24 cellular contexts compared by ENCODE assay signal in the genomic region with DNA sequence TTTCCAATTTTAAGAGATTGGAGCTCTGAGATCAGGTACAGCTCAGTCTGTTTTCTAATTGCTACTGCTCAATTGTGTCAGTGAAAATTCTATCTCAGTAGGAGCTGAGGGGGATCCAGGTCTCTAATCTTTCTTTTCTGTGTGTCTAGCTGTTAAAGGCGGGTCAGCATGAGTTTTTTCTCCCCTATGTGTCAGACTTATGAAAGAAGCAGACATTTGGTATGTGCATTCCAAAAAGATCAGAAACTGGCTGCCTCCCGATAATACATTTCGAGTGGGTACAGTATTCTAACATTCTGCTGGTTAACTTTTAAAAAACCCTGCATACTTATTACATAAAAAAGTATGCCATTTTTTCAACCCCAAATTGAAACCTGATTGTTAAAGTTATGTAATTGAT.
"Had no signal": no experiment of that assay in that cellular context is flagged by ENCODE, and none has a peak within 500 bp of the region (broad histone marks: within the 10 kb centered on the region; RNA-seq: fewer than 3 reads in every experiment).

No MANE protein-coding gene starts in this region.

- H3K4me1 Mint-ChIP-seq: activated T-helper 17 cell treated with anti-CD3 and anti-CD28 coated beads, Interleukin-2, amount 50 U/mL, for 72 hours; naive thymus-derived CD4-positive, alpha-beta T cell had no signal

- H3K4me1 ChIP-seq: colonic mucosa, testis, upper lobe of left lung had no signal

- H3K27ac Mint-ChIP-seq: activated naive CD8-positive, alpha-beta T cell; activated T-cell treated with anti-CD3 and anti-CD28 coated beads, Interleukin-2, amount 50 U/mL, for 24 hours; activated T-helper 17 cell treated with anti-CD3 and anti-CD28 coated beads, Interleukin-2, amount 50 U/mL, for 72 hours; naive thymus-derived CD4-positive, alpha-beta T cell had no signal

- DNase-seq: activated CD4-positive, alpha-beta T cell treated with anti-CD3 and anti-CD28 coated beads for 1 hour; activated CD8-positive, alpha-beta memory T cell treated with anti-CD3 and anti-CD28 coated beads for 24 hours; activated CD8-positive, alpha-beta memory T cell treated with anti-CD3 and anti-CD28 coated beads, Interleukin-2, amount 50 U/mL, for 4 hours; activated T-cell treated with anti-CD3 and anti-CD28 coated beads, Interleukin-2, amount 50 U/mL, for 24 hours; central memory CD4-positive, alpha-beta T cell; colonic mucosa; dorsolateral prefrontal cortex; esophagus squamous epithelium; heart left ventricle; islet precursor cell; left cardiac atrium; mesenchymal stem cell; naive thymus-derived CD4-positive, alpha-beta T cell; retina; sigmoid colon; stimulated activated CD4-positive, alpha-beta T cell treated with anti-CD3 and anti-CD28 coated beads, Interleukin-4, amount 100 ng/mL, for 1 hour; stimulated activated naive CD4-positive, alpha-beta T cell; T-helper 9 cell; testis; upper lobe of left lung had no signal

- H3K27ac ChIP-seq: colonic mucosa, dorsolateral prefrontal cortex, esophagus squamous epithelium, heart left ventricle, sigmoid colon, testis, upper lobe of left lung had no signal

- H3K36me3 ChIP-seq: colonic mucosa, esophagus squamous epithelium, heart left ventricle, sigmoid colon, upper lobe of left lung had no signal

- H3K36me3 Mint-ChIP-seq: activated naive CD8-positive, alpha-beta T cell; brain; naive thymus-derived CD4-positive, alpha-beta T cell had no signal

- ATAC-seq: activated T-helper 17 cell treated with anti-CD3 and anti-CD28 coated beads, Interleukin-2, amount 50 U/mL, for 72 hours; left cardiac atrium; naive thymus-derived CD4-positive, alpha-beta T cell had no signal

- H3K4me3 ChIP-seq: colonic mucosa, esophagus squamous epithelium, sigmoid colon, testis, upper lobe of left lung had no signal

- H3K4me3 Mint-ChIP-seq: activated naive CD8-positive, alpha-beta T cell; activated T-cell treated with anti-CD3 and anti-CD28 coated beads, Interleukin-2, amount 50 U/mL, for 24 hours; activated T-helper 17 cell treated with anti-CD3 and anti-CD28 coated beads, Interleukin-2, amount 50 U/mL, for 72 hours; naive thymus-derived CD4-positive, alpha-beta T cell; neural crest cell had no signal

- H3K9me3 ChIP-seq: colonic mucosa, esophagus squamous epithelium, heart left ventricle, sigmoid colon, testis, upper lobe of left lung had no signal

- H3K27me3 ChIP-seq: colonic mucosa, dorsolateral prefrontal cortex, esophagus squamous epithelium, heart left ventricle, sigmoid colon, testis, upper lobe of left lung had no signal

- H3K9me3 Mint-ChIP-seq: activated T-cell treated with anti-CD3 and anti-CD28 coated beads, Interleukin-2, amount 50 U/mL, for 24 hours; brain; neural crest cell had no signal

- H3K27me3 Mint-ChIP-seq: activated naive CD8-positive, alpha-beta T cell; activated T-cell treated with anti-CD3 and anti-CD28 coated beads, Interleukin-2, amount 50 U/mL, for 24 hours; activated T-helper 17 cell treated with anti-CD3 and anti-CD28 coated beads, Interleukin-2, amount 50 U/mL, for 72 hours; naive thymus-derived CD4-positive, alpha-beta T cell had no signal
